1 cellular context compared by ENCODE assay signal in genomic region chr2:60556998-60557955, GRCh38.
TF ChIP-seq lines count a peak whose summit lies in the region.

No MANE protein-coding gene starts in this region.

TF ChIP-seq in HEK293, 187 proteins besides CTCF, POLR2A, EP300 and RAD21 (continued from another document):
- 0 out of 2 replicates have a peak, but pooled peaks have one; percentile 14 for TF ChIP-seq ZNF362 (tag by site-specific recombination; IDR thresholded peaks at IDR 0.05)
- TF ChIP-seq PATZ1 (tag by site-specific recombination; IDR thresholded peaks at IDR 0.05) = peak; percentile 54; the same call in 1 of the 2 replicates
- TF ChIP-seq ZFP37 (tag by site-specific recombination; IDR thresholded peaks at IDR 0.05) = no peak
- TF ChIP-seq, protein P1, sequence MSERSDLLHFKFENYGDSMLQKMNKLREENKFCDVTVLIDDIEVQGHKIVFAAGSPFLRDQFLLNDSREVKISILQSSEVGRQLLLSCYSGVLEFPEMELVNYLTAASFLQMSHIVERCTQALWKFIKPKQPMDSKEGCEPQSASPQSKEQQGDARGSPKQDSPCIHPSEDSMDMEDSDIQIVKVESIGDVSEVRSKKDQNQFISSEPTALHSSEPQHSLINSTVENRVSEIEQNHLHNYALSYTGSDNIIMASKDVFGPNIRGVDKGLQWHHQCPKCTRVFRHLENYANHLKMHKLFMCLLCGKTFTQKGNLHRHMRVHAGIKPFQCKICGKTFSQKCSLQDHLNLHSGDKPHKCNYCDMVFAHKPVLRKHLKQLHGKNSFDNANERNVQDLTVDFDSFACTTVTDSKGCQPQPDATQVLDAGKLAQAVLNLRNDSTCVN (tag by site-specific recombination; optimal IDR thresholded peaks at IDR 0.05) = peak; percentile 15
- peak; percentile 89 for TF ChIP-seq FEZF1 (tag by site-specific recombination; IDR thresholded peaks at IDR 0.05)
- no peak for TF ChIP-seq ZNF140 (tag by site-specific recombination; IDR thresholded peaks at IDR 0.05)
- TF ChIP-seq, protein P2, sequence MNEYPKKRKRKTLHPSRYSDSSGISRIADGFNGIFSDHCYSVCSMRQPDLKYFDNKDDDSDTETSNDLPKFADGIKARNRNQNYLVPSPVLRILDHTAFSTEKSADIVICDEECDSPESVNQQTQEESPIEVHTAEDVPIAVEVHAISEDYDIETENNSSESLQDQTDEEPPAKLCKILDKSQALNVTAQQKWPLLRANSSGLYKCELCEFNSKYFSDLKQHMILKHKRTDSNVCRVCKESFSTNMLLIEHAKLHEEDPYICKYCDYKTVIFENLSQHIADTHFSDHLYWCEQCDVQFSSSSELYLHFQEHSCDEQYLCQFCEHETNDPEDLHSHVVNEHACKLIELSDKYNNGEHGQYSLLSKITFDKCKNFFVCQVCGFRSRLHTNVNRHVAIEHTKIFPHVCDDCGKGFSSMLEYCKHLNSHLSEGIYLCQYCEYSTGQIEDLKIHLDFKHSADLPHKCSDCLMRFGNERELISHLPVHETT (tag by site-specific recombination; IDR thresholded peaks at IDR 0.05) = peak; percentile 12; the same call in 1 of the 2 replicates
- peak; percentile 52 for TF ChIP-seq SP2 (tag by site-specific recombination; IDR thresholded peaks at IDR 0.05)
- TF ChIP-seq SP7 (tag by site-specific recombination; IDR thresholded peaks at IDR 0.05) = peak; percentile 74
- TF ChIP-seq, protein P3, sequence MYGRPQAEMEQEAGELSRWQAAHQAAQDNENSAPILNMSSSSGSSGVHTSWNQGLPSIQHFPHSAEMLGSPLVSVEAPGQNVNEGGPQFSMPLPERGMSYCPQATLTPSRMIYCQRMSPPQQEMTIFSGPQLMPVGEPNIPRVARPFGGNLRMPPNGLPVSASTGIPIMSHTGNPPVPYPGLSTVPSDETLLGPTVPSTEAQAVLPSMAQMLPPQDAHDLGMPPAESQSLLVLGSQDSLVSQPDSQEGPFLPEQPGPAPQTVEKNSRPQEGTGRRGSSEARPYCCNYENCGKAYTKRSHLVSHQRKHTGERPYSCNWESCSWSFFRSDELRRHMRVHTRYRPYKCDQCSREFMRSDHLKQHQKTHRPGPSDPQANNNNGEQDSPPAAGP (tag by site-specific recombination; IDR thresholded peaks at IDR 0.05) = 0 out of 2 replicates have a peak, but pooled peaks have one; percentile 16
- TF ChIP-seq ZNF121 (tag by site-specific recombination; IDR thresholded peaks at IDR 0.05) = no peak
- TF ChIP-seq KLF16 (tag by site-specific recombination; IDR thresholded peaks at IDR 0.05) = peak; percentile 90
TF ChIP-seq in HEK293: peak in this region for 30.
